ENCODE assay signal across 8 cellular contexts in genomic region chr12:56151672-56152131, GRCh38. TPM values are rescaled to one million over a fixed set of nuclear protein-coding genes. Genes with fewer than 3 reads are reported as not detected.
A peak's percentile ranks its signal among the peaks of the same experiment; 100 is the strongest.
DNase-seq lines count a peak whose midpoint lies in the region; ATAC-seq and TF ChIP-seq lines count a peak whose summit lies in the region.

No MANE protein-coding gene starts in this region.

- H3K27ac Mint-ChIP-seq in Caco-2 (ENCODE audit: unreplicated experiment): peak overlapping the region; percentile 98

- DNase-seq in Caco-2 (peak; percentile 78 to 79), GM20000 (ENCODE audit: low spot score) (peak; percentile 59), SK-N-SH (peak; percentile 71), amniotic stem cell (lab: John Stamatoyannopoulos, UW) (peak; percentile 6), iPS-NIHi11 (ENCODE audit: low spot score) (peak; percentile 77)
- DNase-seq in Jurkat, Clone E6-1 (ENCODE audit: low read depth, low spot score): peak; percentile 62
- peak; percentile 79 for DNase-seq in stimulated activated CD4-positive, alpha-beta T cell treated with anti-CD3 and anti-CD28 coated beads, Interleukin-1b, Interleukin-23, amount 100 ng/mL, for 48 hours

- H3K4me1 ChIP-seq in Caco-2 (peaks cover 12% of the 10 kb centered on the region), SK-N-SH (ENCODE audit: control insufficient read depth in 1 of 2, insufficient read depth in 2 of 2, low read depth in 1 of 2, low read length in 1 of 2) (peaks cover 18 to 21% of the 10 kb centered on the region in 2 experiments; a peak in 3 of 4 replicates)

- TSS peak; percentile 63 for BruUV-seq in Caco-2 (replicated peaks; lab: Mats Ljungman, UMichigan)

- WGBS in SK-N-SH (ENCODE audit: low lambda C conversion rate): 9% methylated on average over 12 of the region's 12 CpGs

- no peak for ATAC-seq in HG03108 (IDR thresholded peaks at IDR 0.05; ENCODE audit: unreplicated experiment)

- peaks cover 26% of the 10 kb centered on the region for H3K79me2 ChIP-seq in SK-N-SH (ENCODE audit: insufficient read depth)

- no peaks in the 10 kb centered on the region for H3K9me2 ChIP-seq in SK-N-SH

- no peaks in the 10 kb centered on the region for H3K27me3 ChIP-seq in Caco-2 (replicated peaks; ENCODE audit: control insufficient read depth, insufficient read depth, low read length)
- H3K27me3 ChIP-seq in SK-N-SH (ENCODE audit: insufficient read depth): no peaks in the 10 kb centered on the region

- H3K36me3 ChIP-seq in Caco-2 (ENCODE audit: control insufficient read depth, insufficient read depth, low read length) (peaks cover 1% of the 10 kb centered on the region; the same call in 1 of the 2 replicates), SK-N-SH (replicated peaks in 1 of 2; ENCODE audit: control insufficient read depth in 1 of 2, insufficient read depth in 2 of 2, low read length in 1 of 2) (peaks cover 6 to 9% of the 10 kb centered on the region in 2 experiments)

- no peaks in the 10 kb centered on the region for H4K20me1 ChIP-seq in SK-N-SH (ENCODE audit: insufficient read depth)

- POLR2A ChIA-PET in Caco-2 (lab: Charles Lee): interaction anchor here (0.5 to 2.0 kb wide), 9 partner anchors 11 to 1827 kb away, joined by 3 to 24 read pairs (median 6); partner anchors contain the start of genes CNPY2, COPZ1, ESYT1 and PA2G4
- POLR2A ChIA-PET in SK-N-SH (lab: Yijun Ruan, JAX): interaction anchor here (0.7 to 1.6 kb wide), 6 partner anchors 9 to 48 kb away, joined by 3 to 6 read pairs (median 4); partner anchors contain the start of genes ESYT1 and ZC3H10

- CTCF ChIA-PET in Caco-2 (lab: Charles Lee) (interaction anchor here (0.6 to 1.6 kb wide), 10 partner anchors 11 to 161 kb away, joined by 3 to 16 read pairs (median 4); partner anchors contain the start of genes ESYT1, PA2G4, SMARCC2 and ZC3H10), SK-N-SH (lab: Yijun Ruan, JAX) (interaction anchor here (0.7 to 1.6 kb wide), 16 partner anchors 9 to 70 kb away, joined by 3 to 14 read pairs (median 4); partner anchors contain the start of genes ESYT1, RNF41, SMARCC2 and ZC3H10)

- H3F3A ChIP-seq in SK-N-SH (replicated peaks; ENCODE audit: insufficient read depth): peaks cover 19% of the 10 kb centered on the region

- TF ChIP-seq CTCF in Caco-2 (IDR thresholded peaks at IDR 0.05; ENCODE audit: insufficient read depth in 1 of 2, low read depth in 1 of 2, low read length in 1 of 2, severe bottlenecking in 1 of 2, unreplicated experiment in 1 of 2) (peak; percentile 69), GM20000 (IDR thresholded peaks at IDR 0.05; ENCODE audit: extremely low read depth, missing control alignments) (no peak), SK-N-SH (IDR thresholded peaks at IDR 0.05) (peak; percentile 48; the same call in 1 of the 2 replicates)

- peaks cover 25% of the 10 kb centered on the region for H3K36me3 Mint-ChIP-seq in Caco-2 (ENCODE audit: insufficient read depth, unreplicated experiment)

- H2AFZ ChIP-seq in SK-N-SH (ENCODE audit: low read depth): peak overlapping the region; percentile 75

- peak overlapping the region; percentile 85 to 86 for H3K27ac ChIP-seq in SK-N-SH (ENCODE audit: low read depth in 2 of 2, low read length in 1 of 2)

- peaks cover 20% of the 10 kb centered on the region for H3K4me1 Mint-ChIP-seq in Caco-2 (ENCODE audit: low read depth, unreplicated experiment)

- H3K9me3 Mint-ChIP-seq in Caco-2 (ENCODE audit: unreplicated experiment): no peaks in the 10 kb centered on the region

- H3K9me3 ChIP-seq in Caco-2 (no peaks in the 10 kb centered on the region), SK-N-SH (no peaks in the 10 kb centered on the region)

- intact Hi-C loops in Caco-2 (cut with micrococcal nuclease; ENCODE audit: unreplicated experiment): loop anchor here (1.0 kb wide), 2 partner anchors 23 to 32 kb away; partner anchors contain the start of gene ESYT1

- peak overlapping the region; percentile 95 for H3K4me2 ChIP-seq in SK-N-SH

- TF ChIP-seq RAD21 in SK-N-SH (IDR thresholded peaks at IDR 0.05; ENCODE audit: low read length): no peak

- H3K4me3 Mint-ChIP-seq in Caco-2 (ENCODE audit: unreplicated experiment): peak overlapping the region; percentile 87

- peak overlapping the region; percentile 82 for H3K9ac ChIP-seq in SK-N-SH

- H3K27me3 Mint-ChIP-seq in Caco-2 (ENCODE audit: insufficient read depth, unreplicated experiment): no peaks in the 10 kb centered on the region

- no peak for TF ChIP-seq EP300 in SK-N-SH (IDR thresholded peaks at IDR 0.05; ENCODE audit: borderline replicate concordance in 1 of 2, low read depth in 1 of 2, low read length in 1 of 2)

- H3K4me3 ChIP-seq in Caco-2 (ENCODE audit: low read depth, low read length): peak overlapping the region; percentile 73
- H3K4me3 ChIP-seq in Jurkat, Clone E6-1 (ENCODE audit: low read length): peak overlapping the region; percentile 86
- H3K4me3 ChIP-seq in SK-N-SH (ENCODE audit: low read depth in 2 of 2, low read length in 1 of 2): peak overlapping the region; percentile 62 to 87

TF ChIP-seq in SK-N-SH, 30 proteins besides CTCF, POLR2A, EP300 and RAD21:
- TF ChIP-seq MXI1 (IDR thresholded peaks at IDR 0.05; ENCODE audit: low read depth, low read length) (peak; percentile 57; the same call in 1 of the 2 replicates), IRF3 (IDR thresholded peaks at IDR 0.05; ENCODE audit: low read depth, low read length) (no peak), FOSL2 (IDR thresholded peaks at IDR 0.05; ENCODE audit: borderline replicate concordance, low read depth) (no peak), MAX (IDR thresholded peaks at IDR 0.05; ENCODE audit: low read depth) (peak; percentile 20; the same call in 1 of the 2 replicates)

RNA-seq across cellular contexts. Expression of gene MYL6B, which starts 0.7 kb away (rescaled TPM):
- total RNA-seq in Caco-2 (2022): 40.5 and 44.8 TPM in 2 replicates
- polyA plus RNA-seq in Jurkat, Clone E6-1 (2012; ENCODE audit: insufficient read depth, insufficient read length): 282 TPM
- 203 and 234 TPM in 2 replicates for polyA plus RNA-seq in SK-N-SH (2012; rRNA removed)
- 217 and 220 TPM in 2 replicates for polyA plus RNA-seq in SK-N-SH (2012; cell fraction: cytosol; rRNA removed)
- 99.3 and 133 TPM in 2 replicates for polyA plus RNA-seq in SK-N-SH (2012; cell fraction: nucleus; rRNA removed)

RNA-seq across cellular contexts. Expression of gene MYL6, which starts 6.5 kb away (rescaled TPM):
- total RNA-seq in Caco-2 (2022): 960 and 1,174 TPM in 2 replicates
- polyA plus RNA-seq in Jurkat, Clone E6-1 (2012; ENCODE audit: insufficient read depth, insufficient read length): 825 TPM
- polyA plus RNA-seq in SK-N-SH (2012; rRNA removed): 4,697 and 4,711 TPM in 2 replicates
- 5,071 and 5,786 TPM in 2 replicates for polyA plus RNA-seq in SK-N-SH (2012; cell fraction: cytosol; rRNA removed)
- 2,747 and 3,220 TPM in 2 replicates for polyA plus RNA-seq in SK-N-SH (2012; cell fraction: nucleus; rRNA removed)

RNA-seq across cellular contexts. Expression of gene ESYT1, which starts 23.6 kb away (rescaled TPM):
- 70.4 and 79.0 TPM in 2 replicates for total RNA-seq in Caco-2 (2022)
- polyA plus RNA-seq in Jurkat, Clone E6-1 (2012; ENCODE audit: insufficient read depth, insufficient read length): 73.7 TPM
- 132 and 143 TPM in 2 replicates for polyA plus RNA-seq in SK-N-SH (2012; rRNA removed)
- polyA plus RNA-seq in SK-N-SH (2012; cell fraction: cytosol; rRNA removed): 76.6 and 100 TPM in 2 replicates
- polyA plus RNA-seq in SK-N-SH (2012; cell fraction: nucleus; rRNA removed): 203 and 237 TPM in 2 replicates

RNA-seq across cellular contexts. Expression of gene ZC3H10, which starts 33.6 kb away (rescaled TPM):
- total RNA-seq in Caco-2 (2022): 3.5 and 4.4 TPM in 2 replicates
- polyA plus RNA-seq in Jurkat, Clone E6-1 (2012; ENCODE audit: insufficient read depth, insufficient read length): 9.6 TPM
- 1.9 and 2.0 TPM in 2 replicates for polyA plus RNA-seq in SK-N-SH (2012; rRNA removed)
- polyA plus RNA-seq in SK-N-SH (2012; cell fraction: cytosol; rRNA removed): 1.1 and 1.3 TPM in 2 replicates
- polyA plus RNA-seq in SK-N-SH (2012; cell fraction: nucleus; rRNA removed): 4.3 and 4.4 TPM in 2 replicates

RNA-seq across cellular contexts. Expression of gene RPL41, which starts 35.3 kb away (rescaled TPM):
- total RNA-seq in Caco-2 (2022): 3,009 and 3,051 TPM in 2 replicates
- 8,487 TPM for polyA plus RNA-seq in Jurkat, Clone E6-1 (2012; ENCODE audit: insufficient read depth, insufficient read length)
- polyA plus RNA-seq in SK-N-SH (2012; rRNA removed): 11,334 and 12,464 TPM in 2 replicates
- polyA plus RNA-seq in SK-N-SH (2012; cell fraction: cytosol; rRNA removed): 13,670 and 22,985 TPM in 2 replicates
- polyA plus RNA-seq in SK-N-SH (2012; cell fraction: nucleus; rRNA removed): 3,083 and 6,187 TPM in 2 replicates

Comparison
In these comparisons a context has a peak if more than half of its experiments do, and no peak if none do; other contexts are left out.
1. DNase-seq: peak in every context shown above with its lines; median percentile 79 in stimulated activated CD4-positive, alpha-beta T cell treated with anti-CD3 and anti-CD28 coated beads, Interleukin-1b, Interleukin-23, amount 100 ng/mL, for 48 hours; 78 in Caco-2; 77 in iPS-NIHi11; 71 in SK-N-SH; 62 in Jurkat, Clone E6-1; 59 in GM20000; 6 in amniotic stem cell.